Comparison of ENCODE assay signal across 8 cellular contexts in the genomic region with DNA sequence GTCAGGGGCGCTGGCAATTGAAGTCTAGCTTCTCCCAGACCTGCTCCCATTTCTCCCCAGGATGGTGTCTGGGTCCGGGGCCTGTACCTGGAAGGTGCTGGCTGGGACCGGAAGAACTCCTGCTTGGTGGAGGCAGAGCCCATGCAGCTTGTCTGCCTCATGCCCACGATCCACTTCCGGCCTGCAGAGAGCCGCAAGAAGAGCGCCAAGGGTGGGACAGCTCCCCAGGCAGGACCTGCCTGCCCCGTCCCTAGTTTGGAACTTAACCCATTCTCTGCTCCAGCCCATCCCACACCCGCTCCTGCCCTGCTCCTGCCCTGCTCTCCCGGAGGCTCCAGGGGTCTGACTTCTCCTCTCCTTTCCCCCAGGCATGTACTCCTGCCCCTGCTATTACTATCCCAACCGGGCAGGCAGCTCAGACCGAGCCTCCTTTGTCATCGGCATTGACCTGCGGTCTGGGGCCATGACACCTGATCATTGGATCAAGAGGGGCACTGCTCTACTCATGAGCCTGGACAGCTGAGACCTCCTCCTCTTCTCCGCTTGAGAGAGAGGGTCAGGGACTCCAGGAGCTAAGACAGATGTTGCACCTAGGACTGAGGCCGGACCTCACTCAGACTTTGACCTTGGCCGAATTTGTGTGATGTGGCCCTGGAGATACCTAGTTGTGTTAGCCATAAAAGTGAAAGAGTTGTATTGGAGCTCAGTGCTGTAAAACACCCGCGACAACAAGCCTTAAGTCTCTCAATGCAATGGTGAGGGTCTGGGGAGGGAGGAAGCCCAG. TPM values are rescaled to one million over a fixed set of nuclear protein-coding genes. Genes with fewer than 3 reads are reported as not detected.
A peak's percentile ranks its signal among the peaks of the same experiment; 100 is the strongest.
DNase-seq lines count a peak whose midpoint lies in the region; ATAC-seq, FAIRE-seq and TF ChIP-seq lines count a peak whose summit lies in the region.

No MANE protein-coding gene starts in this region.

- WGBS in pancreas, 2 donors, result 44 to 46% methylated on average over 18 to 19 of the region's 19 CpGs

- CTCF ChIA-PET in Calu3 (lab: Charles Lee), result interaction anchor here (0.7 to 1.0 kb wide), 5 partner anchors 9 to 111 kb away, joined by 3 to 4 read pairs (median 3); a partner anchor contains a TSS

- H3K27me3 Mint-ChIP-seq in Calu3 (ENCODE audit: unreplicated experiment), result peaks cover 50% of the 10 kb centered on the region

- no TSS peak for BruUV-seq in Calu3 (replicated peaks; lab: Mats Ljungman, UMichigan)

- H3K27me3 ChIP-seq in RWPE2 (ENCODE audit: insufficient read depth, poor library complexity, severe bottlenecking) (no peaks in the 10 kb centered on the region), pancreas (no peaks in the 10 kb centered on the region)

- no peaks in the 10 kb centered on the region for H3K9me3 Mint-ChIP-seq in Calu3 (ENCODE audit: low read depth, unreplicated experiment)

- H3K36me3 ChIP-seq in RWPE2 (ENCODE audit: low read depth), result no peaks in the 10 kb centered on the region
- no peaks in the 10 kb centered on the region for H3K36me3 ChIP-seq in pancreas

- intact Hi-C loops in Calu3 (cut with micrococcal nuclease; ENCODE audit: unreplicated experiment), result no loop called here
- intact Hi-C loops in pancreas (cut with DNase I), result no loop called here

- peak overlapping the region; percentile 58 for H3K4me3 ChIP-seq in RWPE2 (ENCODE audit: severe bottlenecking)
- H3K4me3 ChIP-seq in epithelial cell of proximal tubule (ENCODE audit: low read depth, low read length), result peak overlapping the region; percentile 91
- peak overlapping the region in 2 of 4 donors; percentile 64 to 76 for H3K4me3 ChIP-seq in pancreas

- no peak for FAIRE-seq in pancreas (lab: Jason Lieb, UNC)

- DNase-seq in Calu3, result no peak
- peak; percentile 51 for DNase-seq in RWPE2 (ENCODE audit: low spot score)
- DNase-seq in epithelial cell of proximal tubule (ENCODE audit: low read depth), result no peak
- peak in 4 of 6 donors; percentile 23 to 75 (median 51) for DNase-seq in pancreas
- DNase-seq in DMS153 (lab: John Stamatoyannopoulos, UW), result no peak
- DNase-seq in DMS 273 treated with DMSO at 0.1 percent for 48 hours (lab: John Stamatoyannopoulos, UW), result no peak
- no peak for DNase-seq in NCI-H524 treated with DMSO at 0.1 percent for 48 hours (lab: John Stamatoyannopoulos, UW)

- no peaks in the 10 kb centered on the region for H3K9me3 ChIP-seq in RWPE2 (ENCODE audit: severe bottlenecking)
- no peaks in the 10 kb centered on the region for H3K9me3 ChIP-seq in pancreas

- no peak for ATAC-seq in RWPE2 (ENCODE audit: low read depth)
- ATAC-seq in pancreas, result no peak
- ATAC-seq in HG02870 (IDR thresholded peaks at IDR 0.05; ENCODE audit: unreplicated experiment), result no peak

- peak overlapping the region; percentile 95 for H3K27ac Mint-ChIP-seq in Calu3 (ENCODE audit: unreplicated experiment)

- H3K4me3 Mint-ChIP-seq in Calu3 (ENCODE audit: low read depth, unreplicated experiment), result peak overlapping the region; percentile 82

- TF ChIP-seq CTCF in Calu3 (IDR thresholded peaks at IDR 0.05; ENCODE audit: unreplicated experiment) (no peak), RWPE2 (IDR thresholded peaks at IDR 0.05; ENCODE audit: poor library complexity, severe bottlenecking) (no peak), epithelial cell of proximal tubule (conservative IDR thresholded peaks at IDR 0.05; ENCODE audit: low read depth, low read length) (no peak), pancreas (IDR thresholded peaks at IDR 0.05) (no peak)

- H3K36me3 Mint-ChIP-seq in Calu3 (ENCODE audit: insufficient read depth, unreplicated experiment), result peaks cover 49% of the 10 kb centered on the region

- peaks cover 9% of the 10 kb centered on the region for H3K4me1 ChIP-seq in RWPE2 (ENCODE audit: insufficient read depth, poor library complexity, severe bottlenecking)
- H3K4me1 ChIP-seq in pancreas, result peaks cover 3 to 6% (median 5%) of the 10 kb centered on the region in 3 donors

- H3K27ac ChIP-seq in RWPE2 (ENCODE audit: poor library complexity, severe bottlenecking) (peak overlapping the region; percentile 92), pancreas (peak overlapping the region in 3 of 4 donors; percentile 94 to 99 (median 98))

- peaks cover 24% of the 10 kb centered on the region for H3K4me1 Mint-ChIP-seq in Calu3 (ENCODE audit: low read depth, unreplicated experiment)

RNA-seq across cellular contexts. Expression of a gene that starts 0.8 kb away (rescaled TPM):
- 29.0 and 37.3 TPM in 2 replicates for total RNA-seq in Calu3 (2022)
- total RNA-seq in epithelial cell of proximal tubule, result 1.9 and 2.7 TPM in 2 replicates
- total RNA-seq in pancreas, result 10 to 100 TPM; 14.9 to 23.7 (median 17.3) TPM
- 10 to 100 TPM in 1 of 2 donors, 1 to 10 TPM in 1; 8.9 to 15.3 TPM for polyA plus RNA-seq in pancreas

RNA-seq across cellular contexts. Expression of a gene that starts 21.7 kb away (rescaled TPM):
- 2.9 and 3.6 TPM in 2 replicates for total RNA-seq in Calu3 (2022)
- total RNA-seq in epithelial cell of proximal tubule, result 7.3 and 19.8 TPM in 2 replicates
- total RNA-seq in pancreas, result 1 to 10 TPM; 2.1 to 4.2 (median 2.4) TPM
- polyA plus RNA-seq in pancreas, result 10 to 100 TPM; 21.6 to 28.5 TPM

RNA-seq across cellular contexts. Expression of a gene that starts 24.2 kb away (rescaled TPM):
- total RNA-seq in Calu3 (2022), result 36.3 and 36.6 TPM in 2 replicates
- total RNA-seq in epithelial cell of proximal tubule, result 108 and 146 TPM in 2 replicates
- 10 to 100 TPM; 20.1 to 29.6 (median 26.6) TPM for total RNA-seq in pancreas
- polyA plus RNA-seq in pancreas, result 10 to 100 TPM; 75.7 to 87.2 TPM

RNA-seq across cellular contexts. Expression of a gene that starts 24.6 kb away (rescaled TPM):
- total RNA-seq in Calu3 (2022), result 8.0 and 8.4 TPM in 2 replicates
- 5.1 and 5.9 TPM in 2 replicates for total RNA-seq in epithelial cell of proximal tubule
- 10 to 100 TPM in 1 of 6 donors, 1 to 10 TPM in 5; 5.0 to 10.5 (median 8.4) TPM for total RNA-seq in pancreas
- polyA plus RNA-seq in pancreas, result 1 to 10 TPM; 4.9 to 8.5 TPM

RNA-seq across cellular contexts. Expression of a gene that starts 55.4 kb away (rescaled TPM):
- total RNA-seq in Calu3 (2022), result 108 and 116 TPM in 2 replicates
- total RNA-seq in epithelial cell of proximal tubule, result 30.3 and 40.7 TPM in 2 replicates
- 100 to 1,000 TPM in 1 of 6 donors, 10 to 100 TPM in 5; 35.9 to 101 (median 43.1) TPM for total RNA-seq in pancreas
- polyA plus RNA-seq in pancreas, result 100 to 1,000 TPM; 117 to 143 TPM

Comparison
In these comparisons a context has a peak if more than half of its experiments do, and no peak if none do; other contexts are left out.
1. DNase-seq: peak in RWPE2 (single experiment) and pancreas (4 of 6); none in Calu3 (single experiment), epithelial cell of proximal tubule (single experiment), DMS153 (single experiment), DMS 273 treated with DMSO at 0.1 percent for 48 hours (single experiment) and NCI-H524 treated with DMSO at 0.1 percent for 48 hours (single experiment).